12 cellular contexts compared by ENCODE assay signal in genomic region chr2:162490052-162490717, GRCh38.
DNase-seq lines count a peak whose midpoint lies in the region; ATAC-seq, FAIRE-seq and TF ChIP-seq lines count a peak whose summit lies in the region.
"Had no signal": no experiment of that assay in that cellular context is flagged by ENCODE, and none has a peak within 500 bp of the region (broad histone marks: within the 10 kb centered on the region; RNA-seq: fewer than 3 reads in every experiment).

No MANE protein-coding gene starts in this region.

- H3K4me3 ChIP-seq in HepG2 (replicated peaks in 1 of 3; ENCODE audit: insufficient read depth in 1 of 3, low read depth in 2 of 3, low read length in 3 of 3) (no peak overlapping the region), sigmoid colon (no peak overlapping the region)

- DNase-seq in NK-92 treated with Interleukin-12 subunit alpha and Interleukin-12 subunit beta, amount 100 ng/mL, for 24 hours (lab: John Stamatoyannopoulos, UW): peak; percentile 21
- DNase-seq in NK-92 (lab: John Stamatoyannopoulos, UW; ENCODE audit: unreplicated experiment) (no peak), H4 (ENCODE audit: low spot score) (peak; percentile 38), HPDE6-E6E7 (ENCODE audit: extremely low spot score) (peak; percentile 68), HepG2 (ENCODE audit: low spot score) (peak; percentile 17), ACHN (no peak), sigmoid colon (no peak), retina (no peak)
- DNase-seq: dermis blood vessel endothelial cell, NCI-H1092, SHP77 treated with DMSO at 0.1 percent for 48 hours had no signal

- no peak overlapping the region for H3K9ac ChIP-seq in HepG2 (ENCODE audit: insufficient read depth, low read depth, low read length)

- intact Hi-C loops in HepG2 (cut with micrococcal nuclease; ENCODE audit: unreplicated experiment) (no loop called here), sigmoid colon (cut with DNase I) (no loop called here)

- no peaks in the 10 kb centered on the region for H4K20me1 ChIP-seq in HepG2 (ENCODE audit: insufficient read depth, low read length)

- TF ChIP-seq POLR2A in HepG2 (IDR thresholded peaks at IDR 0.05; ENCODE audit: insufficient read depth in 1 of 2, low read depth in 2 of 2, low read length in 2 of 2) (no peak), sigmoid colon (IDR thresholded peaks at IDR 0.05) (no peak)

- H3K27ac ChIP-seq in HepG2 (ENCODE audit: extremely low read length, insufficient read depth, low read length) (no peak overlapping the region), sigmoid colon (no peak overlapping the region)

- no peaks in the 10 kb centered on the region for H3K27me3 ChIP-seq in HepG2 (ENCODE audit: control insufficient read depth in 1 of 2, insufficient read depth in 2 of 2, low read length in 2 of 2)
- no peaks in the 10 kb centered on the region for H3K27me3 ChIP-seq in sigmoid colon

- H2AFZ ChIP-seq in HepG2 (ENCODE audit: low read length): no peak overlapping the region

- no peak for TF ChIP-seq RAD21 in HepG2 (CRISPR knock-in tag; IDR thresholded peaks at IDR 0.05)

- H3K9me3 ChIP-seq in HepG2 (ENCODE audit: low read length) (no peaks in the 10 kb centered on the region), sigmoid colon (peaks cover 0 to 8% (median 0%) of the 10 kb centered on the region in 4 donors)

- no peak for FAIRE-seq in HepG2 (lab: Jason Lieb, UNC)
- FAIRE-seq: islet of Langerhans had no signal

- peak; percentile 71 for ATAC-seq in HepG2

- H3K36me3 ChIP-seq in HepG2 (replicated peaks in 1 of 2; ENCODE audit: control insufficient read depth in 1 of 2, insufficient read depth in 2 of 2, low read length in 2 of 2) (no peaks in the 10 kb centered on the region), sigmoid colon (no peaks in the 10 kb centered on the region)

- POLR2A ChIA-PET in HepG2 (lab: Yijun Ruan, JAX): no interaction called here

- in situ Hi-C loops in HepG2 (cut with HindIII; ENCODE audit: extremely low pct_ligation_motif_present, low pct_unique_long_range_greater_than_20kb) (no loop called here), ACHN (cut with HindIII; ENCODE audit: low pct_ligation_motif_present, low pct_unique_long_range_greater_than_20kb, low sequenced_read_pairs) (no loop called here)

- BruUV-seq in HepG2 (replicated peaks; lab: Mats Ljungman, UMichigan): no TSS peak

- peak overlapping the region; percentile 40 for H3K4me2 ChIP-seq in HepG2 (ENCODE audit: low read depth, low read length)

- TF ChIP-seq EP300 in HepG2 (IDR thresholded peaks at IDR 0.05; ENCODE audit: low read depth in 2 of 2, low read length in 2 of 2): no peak
- no peak for TF ChIP-seq EP300 in HepG2 (CRISPR knock-in tag; IDR thresholded peaks at IDR 0.05; ENCODE audit: borderline replicate concordance)
- no peak for TF ChIP-seq EP300 in sigmoid colon (IDR thresholded peaks at IDR 0.05)

- H3K79me2 ChIP-seq in HepG2 (ENCODE audit: insufficient read depth, low read length): no peaks in the 10 kb centered on the region

- CTCF ChIA-PET in HepG2 (lab: Yijun Ruan, JAX; ENCODE audit: low intra/inter-chr PET ratio, low total read pairs): no interaction called here

- TF ChIP-seq CTCF in HepG2 (CRISPR knock-in tag; IDR thresholded peaks at IDR 0.05) (no peak), sigmoid colon (IDR thresholded peaks at IDR 0.05) (no peak)

- 44% methylated on average over 3 of the region's 5 CpGs for WGBS in HepG2 (ENCODE audit: low lambda C conversion rate)
- 91% methylated on average over 5 of the region's 5 CpGs for WGBS in sigmoid colon, 2 donors

- H3K4me1 ChIP-seq in HepG2 (ENCODE audit: insufficient read depth, low read length): peaks cover 17% of the 10 kb centered on the region; the same call in 1 of the 2 replicates
- no peaks in the 10 kb centered on the region for H3K4me1 ChIP-seq in sigmoid colon

TF ChIP-seq in HepG2, 621 proteins besides CTCF, POLR2A, EP300 and RAD21:
- TF ChIP-seq ZNF782 (CRISPR knock-in tag; IDR thresholded peaks at IDR 0.05; ENCODE audit: borderline replicate concordance) (no peak), GATA4 (IDR thresholded peaks at IDR 0.05; ENCODE audit: borderline replicate concordance, low read depth) (no peak)

Comparison
In these comparisons a context has a peak if more than half of its experiments do, and no peak if none do; other contexts are left out.
1. DNase-seq: peak in NK-92 treated with Interleukin-12 subunit alpha and Interleukin-12 subunit beta, amount 100 ng/mL, for 24 hours (single experiment), H4 (single experiment), HPDE6-E6E7 (single experiment) and HepG2 (single experiment); none in NK-92 (single experiment), ACHN (single experiment), sigmoid colon (single experiment) and retina (single experiment).